Comparison of ENCODE assay signal across 24 cellular contexts in genomic region chr2:176650811-176651559, GRCh38.
DNase-seq lines count a peak whose midpoint lies in the region; ATAC-seq and TF ChIP-seq lines count a peak whose summit lies in the region.
"Had no signal": no experiment of that assay in that cellular context is flagged by ENCODE, and none has a peak within 500 bp of the region (broad histone marks: within the 10 kb centered on the region; RNA-seq: fewer than 3 reads in every experiment).

No MANE protein-coding gene starts in this region.

- H4K20me1 ChIP-seq in SK-N-SH (ENCODE audit: insufficient read depth), result no peaks in the 10 kb centered on the region

- no peak for TF ChIP-seq RAD21 in SK-N-SH (IDR thresholded peaks at IDR 0.05; ENCODE audit: low read length)

- TF ChIP-seq CTCF in SK-N-SH (IDR thresholded peaks at IDR 0.05) (no peak), Caco-2 (IDR thresholded peaks at IDR 0.05; ENCODE audit: insufficient read depth in 1 of 2, low read depth in 1 of 2, low read length in 1 of 2, severe bottlenecking in 1 of 2, unreplicated experiment in 1 of 2) (no peak)

- H3K4me2 ChIP-seq in SK-N-SH, result no peak overlapping the region

- no peak overlapping the region for H3K27ac ChIP-seq in SK-N-SH (ENCODE audit: low read depth in 2 of 2, low read length in 1 of 2)
- H3K27ac ChIP-seq: ascending aorta, cardiac muscle cell, parathyroid adenoma had no signal

- H3K36me3 ChIP-seq in SK-N-SH (replicated peaks in 1 of 2; ENCODE audit: control insufficient read depth in 1 of 2, insufficient read depth in 2 of 2, low read length in 1 of 2), result no peaks in the 10 kb centered on the region
- no peaks in the 10 kb centered on the region for H3K36me3 ChIP-seq in Caco-2 (ENCODE audit: control insufficient read depth, insufficient read depth, low read length)
- H3K36me3 ChIP-seq: ascending aorta, cardiac muscle cell had no signal

- H3K27me3 Mint-ChIP-seq in Caco-2 (ENCODE audit: insufficient read depth, unreplicated experiment), result peaks cover 24% of the 10 kb centered on the region

- H3K9me2 ChIP-seq in SK-N-SH, result no peaks in the 10 kb centered on the region

- H3K9me3 Mint-ChIP-seq in Caco-2 (ENCODE audit: unreplicated experiment), result no peaks in the 10 kb centered on the region
- H3K9me3 Mint-ChIP-seq: activated naive CD8-positive, alpha-beta T cell treated with anti-CD3 and anti-CD28 coated beads for 36 hours; activated T-cell treated with anti-CD3 and anti-CD28 coated beads, Interleukin-2, amount 50 U/mL, for 24 hours; CD4-positive, alpha-beta T cell; H9; stimulated activated naive B cell treated with anti-CD40 and anti-IgM and Interleukin-4, amounts not matched to agents 10 μg/mL and 1 μg/mL and 100 μg/mL, for 72 hours; T-helper 1 cell treated with Interleukin-12 subunit alpha and Interleukin-12 subunit beta and Interleukin-4 antibody, amounts not matched to agents 30 μg/mL and 1 μg/mL, for 36 hours had no signal

- no TSS peak for BruUV-seq in Caco-2 (replicated peaks; lab: Mats Ljungman, UMichigan)

- H3K4me1 Mint-ChIP-seq in Caco-2 (ENCODE audit: low read depth, unreplicated experiment), result no peaks in the 10 kb centered on the region
- H3K4me1 Mint-ChIP-seq: stimulated activated naive B cell treated with anti-CD40 and anti-IgM and Interleukin-4, amounts not matched to agents 10 μg/mL and 1 μg/mL and 100 μg/mL, for 72 hours had no signal

- no peak overlapping the region for H3K9ac ChIP-seq in SK-N-SH
- H3K9ac ChIP-seq: parathyroid adenoma had no signal

- H3K4me1 ChIP-seq in SK-N-SH (ENCODE audit: control insufficient read depth in 1 of 2, insufficient read depth in 2 of 2, low read depth in 1 of 2, low read length in 1 of 2) (peaks cover 8 to 41% of the 10 kb centered on the region in 2 experiments; a peak in 3 of 4 replicates), Caco-2 (no peaks in the 10 kb centered on the region)
- H3K4me1 ChIP-seq: ascending aorta, parathyroid adenoma had no signal

- ATAC-seq in SK-N-SH treated with all-trans-retinoic acid at 6 μM for 48 hours (no peak), GM21390 (IDR thresholded peaks at IDR 0.05; ENCODE audit: unreplicated experiment) (no peak)
- ATAC-seq: stimulated activated naive B cell treated with anti-CD40 and anti-IgM and Interleukin-4, amounts not matched to agents 10 μg/mL and 1 μg/mL and 100 μg/mL, for 72 hours had no signal

- no peaks in the 10 kb centered on the region for H3K9me3 ChIP-seq in SK-N-SH
- H3K9me3 ChIP-seq in Caco-2, result no peaks in the 10 kb centered on the region
- H3K9me3 ChIP-seq: ascending aorta had no signal

- CTCF ChIA-PET in SK-N-SH (lab: Yijun Ruan, JAX) (interaction anchor here (0.7 to 31.9 kb wide), 33 partner anchors 9 to 557 kb away, joined by 3 to 1047 read pairs (median 4); partner anchors contain the start of genes HOXD10, HOXD8 and HOXD9), Caco-2 (lab: Charles Lee) (interaction anchor here (1.4 kb wide), 1 partner anchor 524 kb away, joined by 8 read pairs; no protein-coding TSS in a partner anchor)

- no peaks in the 10 kb centered on the region for H3F3A ChIP-seq in SK-N-SH (replicated peaks; ENCODE audit: insufficient read depth)

- H3K27ac Mint-ChIP-seq in Caco-2 (ENCODE audit: unreplicated experiment), result no peak overlapping the region
- H3K27ac Mint-ChIP-seq: activated naive CD8-positive, alpha-beta T cell treated with anti-CD3 and anti-CD28 coated beads for 36 hours; activated T-cell treated with anti-CD3 and anti-CD28 coated beads, Interleukin-2, amount 50 U/mL, for 24 hours; CD4-positive, alpha-beta T cell; H9; stimulated activated naive B cell treated with anti-CD40 and anti-IgM and Interleukin-4, amounts not matched to agents 10 μg/mL and 1 μg/mL and 100 μg/mL, for 72 hours; T-helper 1 cell treated with Interleukin-12 subunit alpha and Interleukin-12 subunit beta and Interleukin-4 antibody, amounts not matched to agents 30 μg/mL and 1 μg/mL, for 36 hours had no signal

- intact Hi-C loops in Caco-2 (cut with micrococcal nuclease; ENCODE audit: unreplicated experiment), result no loop called here

- H3K27me3 ChIP-seq in SK-N-SH (ENCODE audit: insufficient read depth) (no peaks in the 10 kb centered on the region), Caco-2 (replicated peaks; ENCODE audit: control insufficient read depth, insufficient read depth, low read length) (peaks cover 1% of the 10 kb centered on the region; the same call in 1 of the 2 replicates)
- H3K27me3 ChIP-seq: ascending aorta had no signal

- POLR2A ChIA-PET in SK-N-SH (lab: Yijun Ruan, JAX) (interaction anchor here (0.7 to 1.8 kb wide), 4 partner anchors 12 to 529 kb away, joined by 3 to 8 read pairs (median 5); partner anchors contain the start of gene HOXD9), Caco-2 (lab: Charles Lee) (no interaction called here)

- H2AFZ ChIP-seq in SK-N-SH (ENCODE audit: low read depth), result peak overlapping the region; percentile 36; the same call in 1 of the 2 replicates
- H2AFZ ChIP-seq: parathyroid adenoma had no signal

- no peak overlapping the region for H3K4me3 Mint-ChIP-seq in Caco-2 (ENCODE audit: unreplicated experiment)
- H3K4me3 Mint-ChIP-seq: activated naive CD8-positive, alpha-beta T cell treated with anti-CD3 and anti-CD28 coated beads for 36 hours; activated T-cell treated with anti-CD3 and anti-CD28 coated beads, Interleukin-2, amount 50 U/mL, for 24 hours; CD4-positive, alpha-beta T cell; H9; stimulated activated naive B cell treated with anti-CD40 and anti-IgM and Interleukin-4, amounts not matched to agents 10 μg/mL and 1 μg/mL and 100 μg/mL, for 72 hours; T-helper 1 cell treated with Interleukin-12 subunit alpha and Interleukin-12 subunit beta and Interleukin-4 antibody, amounts not matched to agents 30 μg/mL and 1 μg/mL, for 36 hours had no signal

- WGBS in SK-N-SH (ENCODE audit: low lambda C conversion rate), result 89% methylated on average over 13 of the region's 13 CpGs

- no peak overlapping the region for H3K4me3 ChIP-seq in SK-N-SH (ENCODE audit: low read depth in 2 of 2, low read length in 1 of 2)
- H3K4me3 ChIP-seq in Caco-2 (ENCODE audit: low read depth, low read length), result no peak overlapping the region
- H3K4me3 ChIP-seq: ascending aorta, cardiac muscle cell had no signal

- TF ChIP-seq EP300 in SK-N-SH (IDR thresholded peaks at IDR 0.05; ENCODE audit: borderline replicate concordance in 1 of 2, low read depth in 1 of 2, low read length in 1 of 2), result no peak

- no peaks in the 10 kb centered on the region for H3K79me2 ChIP-seq in SK-N-SH (ENCODE audit: insufficient read depth)
- H3K79me2 ChIP-seq: parathyroid adenoma had no signal

- DNase-seq in SK-N-SH (no peak), NCI-H526 (lab: John Stamatoyannopoulos, UW) (peak; percentile 93 to 96), dermis blood vessel endothelial cell (peak; percentile 29), Kasumi-1 (lab: John Stamatoyannopoulos, UW) (no peak), Caco-2 (no peak)
- DNase-seq: activated CD4-positive, alpha-beta T cell treated with anti-CD3 and anti-CD28 coated beads, Interleukin-2, amount 50 U/mL, for 1 hour; activated CD4-positive, CD25-positive, alpha-beta regulatory T cell; activated effector memory CD4-positive, alpha-beta T cell treated with anti-CD3 and anti-CD28 coated beads, Interleukin-2, amount 50 U/mL, for 16 hours; activated naive CD8-positive, alpha-beta T cell treated with anti-CD3 and anti-CD28 coated beads for 36 hours; activated T-cell treated with anti-CD3 and anti-CD28 coated beads, Interleukin-2, amount 50 U/mL, for 24 hours; CD4-positive, alpha-beta T cell; effector CD4-positive, alpha-beta T cell; EL; H9; NCI-H510A; retina; RPMI8226; stimulated activated naive B cell treated with anti-CD40 and anti-IgM and Interleukin-4, amounts not matched to agents 10 μg/mL and 1 μg/mL and 100 μg/mL, for 72 hours had no signal

- no peaks in the 10 kb centered on the region for H3K36me3 Mint-ChIP-seq in Caco-2 (ENCODE audit: insufficient read depth, unreplicated experiment)
- H3K36me3 Mint-ChIP-seq: activated naive CD8-positive, alpha-beta T cell treated with anti-CD3 and anti-CD28 coated beads for 36 hours; stimulated activated naive B cell treated with anti-CD40 and anti-IgM and Interleukin-4, amounts not matched to agents 10 μg/mL and 1 μg/mL and 100 μg/mL, for 72 hours had no signal

TF ChIP-seq in SK-N-SH, 30 proteins besides CTCF, POLR2A, EP300 and RAD21 (continues in another document):
- TF ChIP-seq MXI1 (IDR thresholded peaks at IDR 0.05; ENCODE audit: low read depth, low read length), result no peak
- TF ChIP-seq ELF1 (IDR thresholded peaks at IDR 0.05), result no peak
- no peak for TF ChIP-seq JUND (IDR thresholded peaks at IDR 0.05)
- no peak for TF ChIP-seq POLR2AphosphoS5 (IDR thresholded peaks at IDR 0.05; ENCODE audit: low read depth, low read length)
- TF ChIP-seq MEF2A (IDR thresholded peaks at IDR 0.05; ENCODE audit: borderline replicate concordance, low read depth), result no peak
- TF ChIP-seq USF2 (IDR thresholded peaks at IDR 0.05; ENCODE audit: borderline replicate concordance, low read depth, low read length), result no peak
- no peak for TF ChIP-seq FOXM1 (IDR thresholded peaks at IDR 0.05; ENCODE audit: low read depth)

TF ChIP-seq in SK-N-SH treated with all-trans-retinoic acid at 6 μM for 48 hours, 23 proteins besides CTCF, POLR2A, EP300 and RAD21 (continues in another document):
- TF ChIP-seq OSR1 (CRISPR knock-in tag; IDR thresholded peaks at IDR 0.05), result no peak
- TF ChIP-seq POU6F1 (CRISPR knock-in tag; IDR thresholded peaks at IDR 0.05; ENCODE audit: borderline replicate concordance, low read depth), result no peak
- TF ChIP-seq RARB (CRISPR knock-in tag; IDR thresholded peaks at IDR 0.05), result no peak
- no peak for TF ChIP-seq ISL1 (CRISPR knock-in tag; IDR thresholded peaks at IDR 0.05)
- no peak for TF ChIP-seq TOX (CRISPR knock-in tag; IDR thresholded peaks at IDR 0.05; ENCODE audit: borderline replicate concordance)

Comparison
In these comparisons a context has a peak if more than half of its experiments do, and no peak if none do; other contexts are left out.
1. DNase-seq: peak in NCI-H526 (2 of 2) and dermis blood vessel endothelial cell (single experiment); none in SK-N-SH (single experiment), Kasumi-1 (0 of 2) and Caco-2 (0 of 2).